In the genomic region with DNA sequence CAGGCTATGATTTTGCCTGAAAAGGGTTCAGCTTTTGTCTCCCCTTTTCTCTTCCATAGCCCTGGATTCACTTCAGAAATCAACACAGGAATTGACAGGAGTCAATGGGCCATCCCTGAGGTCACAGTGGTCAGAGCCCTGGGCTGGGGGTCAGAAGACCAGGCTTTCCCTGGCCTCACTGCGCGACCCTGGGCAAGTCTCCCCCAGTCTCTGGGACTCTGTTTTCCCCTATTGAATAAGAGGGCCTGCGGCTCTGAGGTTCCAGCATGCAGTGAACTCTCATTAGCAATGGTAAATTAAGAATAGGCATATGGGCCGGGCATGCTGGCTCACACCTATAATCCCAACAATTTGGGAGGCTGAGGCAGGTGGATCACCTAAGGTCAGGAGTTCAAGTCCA, we compare ENCODE assay signal across 28 cellular contexts. TPM values are rescaled to one million over a fixed set of nuclear protein-coding genes. Genes with fewer than 3 reads are reported as not detected.
"Had no signal": no experiment of that assay in that cellular context is flagged by ENCODE, and none has a peak within 500 bp of the region (broad histone marks: within the 10 kb centered on the region; RNA-seq: fewer than 3 reads in every experiment).

No MANE protein-coding gene starts in this region.

- H3K27ac Mint-ChIP-seq: activated CD8-positive, alpha-beta T cell treated with anti-CD3 and anti-CD28 coated beads for 36 hours; activated naive CD4-positive, alpha-beta T cell treated with anti-CD3 and anti-CD28 coated beads, Interleukin-2, amount 50 U/mL, for 24 hours; activated T-cell treated with anti-CD3 and anti-CD28 coated beads, Interleukin-2, amount 50 U/mL, for 72 hours; activated T-helper 2 cell treated with anti-CD3 and anti-CD28 coated beads, Interferon-gamma antibody, Interleukin-2, Interleukin-4, amounts not matched to agents 10 μg/mL and 5 μg/mL and 100 μg/mL, durations not matched to agents 14 hours and 24 hours and 36 hours; IgD-negative memory B cell had no signal

- H3K4me3 Mint-ChIP-seq: activated CD8-positive, alpha-beta T cell treated with anti-CD3 and anti-CD28 coated beads for 36 hours; activated naive CD4-positive, alpha-beta T cell treated with anti-CD3 and anti-CD28 coated beads, Interleukin-2, amount 50 U/mL, for 24 hours; activated T-cell treated with anti-CD3 and anti-CD28 coated beads, Interleukin-2, amount 50 U/mL, for 72 hours; IgD-negative memory B cell had no signal

- H3K9me3 ChIP-seq: breast epithelium, SJCRH30, SK-N-SH had no signal

- H3K27me3 Mint-ChIP-seq: IgD-negative memory B cell had no signal

- H3K27ac ChIP-seq: breast epithelium, SJCRH30, VCaP had no signal

- H3K4me3 ChIP-seq: breast epithelium, SJCRH30 had no signal

- H3K9me3 Mint-ChIP-seq: activated CD8-positive, alpha-beta T cell treated with anti-CD3 and anti-CD28 coated beads for 36 hours; activated naive CD4-positive, alpha-beta T cell treated with anti-CD3 and anti-CD28 coated beads, Interleukin-2, amount 50 U/mL, for 24 hours; activated T-helper 2 cell treated with anti-CD3 and anti-CD28 coated beads, Interferon-gamma antibody, Interleukin-2, Interleukin-4, amounts not matched to agents 10 μg/mL and 5 μg/mL and 100 μg/mL, durations not matched to agents 14 hours and 24 hours and 36 hours had no signal

- H3K4me1 Mint-ChIP-seq: activated naive CD4-positive, alpha-beta T cell treated with anti-CD3 and anti-CD28 coated beads, Interleukin-2, amount 50 U/mL, for 24 hours; IgD-negative memory B cell had no signal

- H3K36me3 ChIP-seq: breast epithelium, SJCRH30 had no signal

- H3K4me1 ChIP-seq: breast epithelium, SJCRH30 had no signal

- DNase-seq: activated CD4-positive, alpha-beta T cell treated with anti-CD3 and anti-CD28 coated beads, Interleukin-2, amount 50 U/mL, for 1 hour; activated CD4-positive, CD25-positive, alpha-beta regulatory T cell; activated CD8-positive, alpha-beta memory T cell treated with anti-CD3 and anti-CD28 coated beads, Interleukin-2, amount 50 U/mL, for 4 hours; activated CD8-positive, alpha-beta T cell treated with anti-CD3 and anti-CD28 coated beads for 36 hours; activated naive CD4-positive, alpha-beta T cell; activated T-cell treated with anti-CD3 and anti-CD28 coated beads, Interleukin-2, amount 50 U/mL, for 72 hours; KG1; NCI-H1092; NCI-H1417; NCI-H1930; NCI-H2171; NCI-H226; NCI-H526; NCI-H774; SJCRH30; SK-N-SH; T-helper 1 cell had no signal

- H3K36me3 Mint-ChIP-seq: activated naive CD4-positive, alpha-beta T cell treated with anti-CD3 and anti-CD28 coated beads, Interleukin-2, amount 50 U/mL, for 24 hours had no signal

RNA-seq across cellular contexts. Expression of gene VSTM2B, which starts 30.7 kb away (rescaled TPM):
- total RNA-seq: activated CD8-positive, alpha-beta T cell treated with anti-CD3 and anti-CD28 coated beads for 36 hours; activated T-cell treated with anti-CD3 and anti-CD28 coated beads, Interleukin-2, amount 50 U/mL, for 72 hours; activated T-helper 2 cell treated with anti-CD3 and anti-CD28 coated beads, Interferon-gamma antibody, Interleukin-2, Interleukin-4, amounts not matched to agents 10 μg/mL and 5 μg/mL and 100 μg/mL, durations not matched to agents 14 hours and 24 hours and 36 hours; aorta; breast epithelium; MCF 10A; NCI-H460; OCI-LY7; RPMI7951; SJCRH30; T-helper 2 cell treated with Interferon-gamma antibody and Interleukin-4, amounts not matched to agents 100 ng/mL and 5 ng/mL, for 36 hours had no signal
- polyA plus RNA-seq: aorta, IgD-negative memory B cell, SK-N-SH had no signal
